8 cellular contexts compared by ENCODE assay signal in the genomic region with DNA sequence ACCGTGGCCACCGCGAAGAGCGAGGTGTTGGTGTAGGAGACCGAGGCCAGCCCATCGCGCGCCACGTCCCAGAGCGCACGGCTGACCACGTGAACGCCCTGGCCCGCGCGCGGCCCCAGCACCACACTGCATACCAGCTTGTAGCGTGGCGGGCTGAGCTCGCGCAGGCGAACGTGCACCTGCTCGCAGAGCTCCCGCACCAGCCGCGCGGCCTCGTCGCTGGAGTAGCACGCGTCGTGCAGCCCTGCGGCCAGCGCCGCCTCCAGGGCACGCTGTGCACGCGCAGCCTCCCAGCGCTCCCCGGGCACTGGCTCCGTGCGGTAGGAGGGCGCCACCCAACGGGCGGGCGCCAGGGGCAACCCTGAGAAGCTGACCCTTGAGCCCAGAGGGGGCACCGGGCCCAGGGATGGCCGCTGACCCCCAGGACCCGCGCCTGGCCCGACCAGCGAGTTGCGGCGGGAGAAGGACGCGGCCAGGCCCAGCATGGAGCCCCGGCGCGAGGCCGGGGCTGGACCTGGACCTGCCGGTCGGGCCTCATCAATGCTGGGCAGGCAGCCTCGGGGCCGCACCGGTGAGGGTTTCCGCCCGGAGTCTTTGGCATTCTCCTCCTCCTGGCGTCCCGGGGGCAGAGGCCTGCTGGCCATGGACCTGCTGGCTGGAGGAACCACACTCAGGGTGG. TPM values are rescaled to one million over a fixed set of nuclear protein-coding genes. Genes with fewer than 3 reads are reported as not detected.
A peak's percentile ranks its signal among the peaks of the same experiment; 100 is the strongest.
DNase-seq lines count a peak whose midpoint lies in the region; ATAC-seq and TF ChIP-seq lines count a peak whose summit lies in the region.

No MANE protein-coding gene starts in this region.

- CTCF ChIA-PET in GM10248 (lab: Yijun Ruan, JAX) = interaction anchor here (1.0 to 4.3 kb wide), 5 partner anchors 12 to 77 kb away, joined by 3 to 42 read pairs (median 5); no protein-coding TSS in a partner anchor

- peaks cover 56% of the 10 kb centered on the region for H3K4me1 Mint-ChIP-seq in activated naive CD8-positive, alpha-beta T cell treated with anti-CD3 and anti-CD28 coated beads, Interleukin-2, amount 10 ng/mL, durations not matched to agents 7 days and 5 days
- peaks cover 86% of the 10 kb centered on the region for H3K4me1 Mint-ChIP-seq in stimulated activated effector memory CD8-positive, alpha-beta T cell treated with anti-CD3 and anti-CD28 coated beads, Interleukin-12 subunit alpha, Interleukin-12 subunit beta, amount 100 ng/mL, for 72 hours

- H3K4me3 ChIP-seq in HL-60 (replicated peaks; ENCODE audit: insufficient read depth, low read length) (no peak overlapping the region), iPS-18a (ENCODE audit: low read length) (no peak overlapping the region), HAP-1 (no peak overlapping the region)

- no peaks in the 10 kb centered on the region for H3K9me3 ChIP-seq in iPS-18a (ENCODE audit: control insufficient read depth, low read depth, low read length)
- no peaks in the 10 kb centered on the region; the same call in 1 of the 2 replicates for H3K9me3 ChIP-seq in HAP-1

- no peaks in the 10 kb centered on the region for H3K9me3 Mint-ChIP-seq in activated naive CD8-positive, alpha-beta T cell treated with anti-CD3 and anti-CD28 coated beads, Interleukin-2, amount 10 ng/mL, durations not matched to agents 7 days and 5 days
- H3K9me3 Mint-ChIP-seq in stimulated activated effector memory CD8-positive, alpha-beta T cell treated with anti-CD3 and anti-CD28 coated beads, Interleukin-12 subunit alpha, Interleukin-12 subunit beta, amount 100 ng/mL, for 72 hours = no peaks in the 10 kb centered on the region

- ATAC-seq in activated naive CD8-positive, alpha-beta T cell treated with anti-CD3 and anti-CD28 coated beads, Interleukin-2, amount 10 ng/mL, durations not matched to agents 7 days and 5 days (ENCODE audit: low read depth) = no peak
- ATAC-seq in stimulated activated effector memory CD8-positive, alpha-beta T cell treated with anti-CD3 and anti-CD28 coated beads, Interleukin-12 subunit alpha, Interleukin-12 subunit beta, amount 100 ng/mL, for 72 hours = no peak
- ATAC-seq in GM18511 (IDR thresholded peaks at IDR 0.05; ENCODE audit: unreplicated experiment) = no peak

- H3K4me3 Mint-ChIP-seq in activated naive CD8-positive, alpha-beta T cell treated with anti-CD3 and anti-CD28 coated beads, Interleukin-2, amount 10 ng/mL, durations not matched to agents 7 days and 5 days = no peak overlapping the region
- H3K4me3 Mint-ChIP-seq in stimulated activated effector memory CD8-positive, alpha-beta T cell treated with anti-CD3 and anti-CD28 coated beads, Interleukin-12 subunit alpha, Interleukin-12 subunit beta, amount 100 ng/mL, for 72 hours = peak overlapping the region; percentile 89

- TF ChIP-seq CTCF in HL-60 (IDR thresholded peaks at IDR 0.05; ENCODE audit: insufficient read depth, low read length) (no peak), GM10248 (IDR thresholded peaks at IDR 0.05; ENCODE audit: control extremely low read depth, extremely low read depth, low read depth, missing control alignments) (no peak)

- DNase-seq in HL-60 (ENCODE audit: low read depth in 1 of 2, low spot score in 1 of 2) = no peak
- peak; percentile 41 for DNase-seq in activated naive CD8-positive, alpha-beta T cell treated with anti-CD3 and anti-CD28 coated beads, Interleukin-2, amount 10 ng/mL, durations not matched to agents 7 days and 5 days
- DNase-seq in stimulated activated effector memory CD8-positive, alpha-beta T cell treated with anti-CD3 and anti-CD28 coated beads, Interleukin-12 subunit alpha, Interleukin-12 subunit beta, amount 100 ng/mL, for 72 hours (ENCODE audit: low spot score in 2 of 2) = no peak
- DNase-seq in GM10248 (ENCODE audit: extremely low spot score) = no peak
- DNase-seq in Ammon's horn (ENCODE audit: low spot score) = no peak
- DNase-seq in HAP-1 (ENCODE audit: low spot score in 2 of 2) = no peak

- H3K27me3 ChIP-seq in HL-60 (ENCODE audit: insufficient read depth, poor library complexity, severe bottlenecking) (no peaks in the 10 kb centered on the region), iPS-18a (ENCODE audit: control insufficient read depth, insufficient read depth, low read length) (no peaks in the 10 kb centered on the region), HAP-1 (ENCODE audit: low read depth) (no peaks in the 10 kb centered on the region)

- H3K27ac ChIP-seq in HL-60 (replicated peaks) (peak overlapping the region; percentile 100), iPS-18a (ENCODE audit: low read length) (no peak overlapping the region)

- H3K9ac ChIP-seq in iPS-18a (ENCODE audit: low read length) = peak overlapping the region; percentile 75

- H3K27me3 Mint-ChIP-seq in activated naive CD8-positive, alpha-beta T cell treated with anti-CD3 and anti-CD28 coated beads, Interleukin-2, amount 10 ng/mL, durations not matched to agents 7 days and 5 days = no peaks in the 10 kb centered on the region

- POLR2A ChIA-PET in activated naive CD8-positive, alpha-beta T cell treated with anti-CD3 and anti-CD28 coated beads, Interleukin-2, amount 10 ng/mL, durations not matched to agents 7 days and 5 days (lab: Charles Lee) = interaction anchor here (0.7 to 11.3 kb wide), 8 partner anchors 9 to 534 kb away, joined by 4 to 360 read pairs (median 54); a partner anchor contains a TSS
- POLR2A ChIA-PET in GM10248 (lab: Yijun Ruan, JAX) = interaction anchor here (0.6 to 7.7 kb wide), 5 partner anchors 13 to 497 kb away, joined by 3 to 120 read pairs (median 4); a partner anchor contains a TSS

- H3K27ac Mint-ChIP-seq in activated naive CD8-positive, alpha-beta T cell treated with anti-CD3 and anti-CD28 coated beads, Interleukin-2, amount 10 ng/mL, durations not matched to agents 7 days and 5 days = peak overlapping the region; percentile 99
- H3K27ac Mint-ChIP-seq in stimulated activated effector memory CD8-positive, alpha-beta T cell treated with anti-CD3 and anti-CD28 coated beads, Interleukin-12 subunit alpha, Interleukin-12 subunit beta, amount 100 ng/mL, for 72 hours = peak overlapping the region; percentile 100

- H3K36me3 ChIP-seq in iPS-18a (ENCODE audit: control insufficient read depth, low read depth, low read length) (peaks cover 9% of the 10 kb centered on the region), HAP-1 (replicated peaks) (peaks cover 45% of the 10 kb centered on the region)

- H3K4me1 ChIP-seq in iPS-18a (ENCODE audit: control insufficient read depth, low read depth, low read length) (peaks cover 28% of the 10 kb centered on the region), HAP-1 (peaks cover 18% of the 10 kb centered on the region)

- peaks cover 24% of the 10 kb centered on the region for H3K36me3 Mint-ChIP-seq in activated naive CD8-positive, alpha-beta T cell treated with anti-CD3 and anti-CD28 coated beads, Interleukin-2, amount 10 ng/mL, durations not matched to agents 7 days and 5 days
- peaks cover 91% of the 10 kb centered on the region for H3K36me3 Mint-ChIP-seq in stimulated activated effector memory CD8-positive, alpha-beta T cell treated with anti-CD3 and anti-CD28 coated beads, Interleukin-12 subunit alpha, Interleukin-12 subunit beta, amount 100 ng/mL, for 72 hours

- in situ Hi-C loops in HAP-1 (cut with MboI; ENCODE audit: low sequenced_read_pairs) = no loop called here

RNA-seq across cellular contexts. Expression of a gene that starts 1.0 kb away (rescaled TPM):
- under 1 TPM; 0.43 to 0.97 TPM for total RNA-seq in activated naive CD8-positive, alpha-beta T cell treated with anti-CD3 and anti-CD28 coated beads, Interleukin-2, amount 10 ng/mL, durations not matched to agents 7 days and 5 days

RNA-seq across cellular contexts. Expression of a gene that starts 2.2 kb away (rescaled TPM):
- 1 to 10 TPM; 5.2 to 5.6 TPM for total RNA-seq in activated naive CD8-positive, alpha-beta T cell treated with anti-CD3 and anti-CD28 coated beads, Interleukin-2, amount 10 ng/mL, durations not matched to agents 7 days and 5 days

RNA-seq across cellular contexts. Expression of a gene that starts 6.0 kb away (rescaled TPM):
- total RNA-seq in activated naive CD8-positive, alpha-beta T cell treated with anti-CD3 and anti-CD28 coated beads, Interleukin-2, amount 10 ng/mL, durations not matched to agents 7 days and 5 days = 10 to 100 TPM; 68.8 to 70.7 TPM

RNA-seq across cellular contexts. Expression of a gene that starts 18.2 kb away (rescaled TPM):
- total RNA-seq in activated naive CD8-positive, alpha-beta T cell treated with anti-CD3 and anti-CD28 coated beads, Interleukin-2, amount 10 ng/mL, durations not matched to agents 7 days and 5 days = 1 to 10 TPM; 1.3 to 1.6 TPM

RNA-seq across cellular contexts. Expression of a gene that starts 30.8 kb away (rescaled TPM):
- total RNA-seq in activated naive CD8-positive, alpha-beta T cell treated with anti-CD3 and anti-CD28 coated beads, Interleukin-2, amount 10 ng/mL, durations not matched to agents 7 days and 5 days = 1,000 to 10,000 TPM; 1,522 to 1,548 TPM
